ENCODE assay signal across 2 cellular contexts in genomic region chr4:5891563-5892320, GRCh38.
TF ChIP-seq lines count a peak whose summit lies in the region.

No MANE protein-coding gene starts in this region.

TF ChIP-seq in GM23338, 12 proteins besides CTCF, POLR2A, EP300 and RAD21:
- TF ChIP-seq ZNF462 (CRISPR knock-in tag; IDR thresholded peaks at IDR 0.05) (no peak), EZH2 (IDR thresholded peaks at IDR 0.05; ENCODE audit: low read depth, unreplicated experiment) (peak; percentile 69), JUNB (IDR thresholded peaks at IDR 0.05; ENCODE audit: unreplicated experiment) (no peak)

TF ChIP-seq in HepG2, 621 proteins besides CTCF, POLR2A, EP300 and RAD21:
- no peak for TF ChIP-seq MAFK (conservative IDR thresholded peaks at IDR 0.05 in 1 of 2, IDR thresholded peaks at IDR 0.05 in 1 of 2; ENCODE audit: low read length in 2 of 2)
- no peak for TF ChIP-seq ZSCAN22 (CRISPR knock-in tag; IDR thresholded peaks at IDR 0.05)
- no peak for TF ChIP-seq ZFP41 (CRISPR knock-in tag; IDR thresholded peaks at IDR 0.05; ENCODE audit: borderline replicate concordance)
- TF ChIP-seq TFDP2 (CRISPR knock-in tag; IDR thresholded peaks at IDR 0.05), result no peak
- no peak for TF ChIP-seq ZNF710 (CRISPR knock-in tag; IDR thresholded peaks at IDR 0.05; ENCODE audit: borderline replicate concordance)
- no peak for TF ChIP-seq ZBTB40 (IDR thresholded peaks at IDR 0.05)
- no peak for TF ChIP-seq ZBTB40 (CRISPR knock-in tag; IDR thresholded peaks at IDR 0.05)
- no peak for TF ChIP-seq RFX3 (CRISPR knock-in tag; IDR thresholded peaks at IDR 0.05)
- no peak for TF ChIP-seq ZNF276 (CRISPR knock-in tag; IDR thresholded peaks at IDR 0.05; ENCODE audit: low read depth)
- TF ChIP-seq TCF7L2 (IDR thresholded peaks at IDR 0.05; ENCODE audit: low read depth, low read length), result no peak
- no peak for TF ChIP-seq ZBTB33 (CRISPR knock-in tag; IDR thresholded peaks at IDR 0.05)
- no peak for TF ChIP-seq POLR2AphosphoS5 (IDR thresholded peaks at IDR 0.05; ENCODE audit: low read depth, low read length)
- no peak for TF ChIP-seq ZNF639 (CRISPR knock-in tag; conservative IDR thresholded peaks at IDR 0.05)
- no peak for TF ChIP-seq ZSCAN25 (CRISPR knock-in tag; IDR thresholded peaks at IDR 0.05)
